Comparison of ENCODE assay signal across 26 cellular contexts in genomic region chr12:97312570-97313135, GRCh38.
A peak's percentile ranks its signal among the peaks of the same experiment; 100 is the strongest.
DNase-seq lines count a peak whose midpoint lies in the region; ATAC-seq and TF ChIP-seq lines count a peak whose summit lies in the region.
"Had no signal": no experiment of that assay in that cellular context is flagged by ENCODE, and none has a peak within 500 bp of the region (broad histone marks: within the 10 kb centered on the region; RNA-seq: fewer than 3 reads in every experiment).

No MANE protein-coding gene starts in this region.

- no peaks in the 10 kb centered on the region for H3K4me1 ChIP-seq in OCI-LY1 (ENCODE audit: insufficient read depth, low read length, severe bottlenecking)
- H3K4me1 ChIP-seq: BLaER1, body of pancreas, gastroesophageal sphincter, tibial artery had no signal

- H3K79me2 ChIP-seq in OCI-LY1 (ENCODE audit: insufficient read depth, low read length), result no peaks in the 10 kb centered on the region

- peak; percentile 25; the same call in 1 of the 2 replicates for TF ChIP-seq CTCF in OCI-LY1 (IDR thresholded peaks at IDR 0.05; ENCODE audit: low read length)
- TF ChIP-seq CTCF in fibroblast of mammary gland (conservative IDR thresholded peaks at IDR 0.05; ENCODE audit: control insufficient read depth, insufficient read depth, low read depth, low read length), result peak; percentile 1
- TF ChIP-seq CTCF in retinal pigment epithelial cell (conservative IDR thresholded peaks at IDR 0.05; ENCODE audit: low read depth, low read length), result peak; percentile 23

- H3K27me3 ChIP-seq in OCI-LY1 (ENCODE audit: insufficient read depth, low read length), result no peaks in the 10 kb centered on the region
- H3K27me3 ChIP-seq: BLaER1, body of pancreas, gastroesophageal sphincter, tibial artery had no signal

- no peak overlapping the region for H3K4me2 ChIP-seq in OCI-LY1 (ENCODE audit: low read length)
- H3K4me2 ChIP-seq: BLaER1, KMS-11 had no signal

- no peak overlapping the region for H3K4me3 ChIP-seq in OCI-LY1 (ENCODE audit: low read depth, low read length, poor library complexity, severe bottlenecking)
- no peak overlapping the region for H3K4me3 ChIP-seq in fibroblast of mammary gland (ENCODE audit: control insufficient read depth, low read depth, low read length)
- H3K4me3 ChIP-seq in retinal pigment epithelial cell (ENCODE audit: low read length), result no peak overlapping the region
- H3K4me3 ChIP-seq: BLaER1, body of pancreas, gastroesophageal sphincter, tibial artery had no signal

- DNase-seq in NCI-H748 (lab: John Stamatoyannopoulos, UW; ENCODE audit: unreplicated experiment) (peak; percentile 13), NCI-H748 treated with DMSO at 0.1 percent for 48 hours (lab: John Stamatoyannopoulos, UW) (no peak), fibroblast of mammary gland (ENCODE audit: low read depth) (no peak), retinal pigment epithelial cell (ENCODE audit: low read depth) (no peak), DMS53 treated with DMSO at 0.1 percent for 48 hours (lab: John Stamatoyannopoulos, UW; ENCODE audit: unreplicated experiment) (no peak)
- DNase-seq: activated CD4-positive, alpha-beta T cell treated with anti-CD3 and anti-CD28 coated beads, Interleukin-2, amount 50 U/mL, for 48 hours; activated effector memory CD4-positive, alpha-beta T cell treated with anti-CD3 and anti-CD28 coated beads, Interleukin-2, amount 50 U/mL, for 16 hours; activated naive CD8-positive, alpha-beta T cell treated with anti-CD3 and anti-CD28 coated beads, Interleukin-2, amount 50 U/mL, for 24 hours; body of pancreas; COR-L47; effector CD4-positive, alpha-beta T cell; EL; NCI-H1092; NCI-H1930; retina; RPMI8226; stimulated activated CD4-positive, alpha-beta T cell treated with anti-CD3 and anti-CD28 coated beads, Interleukin-4, amount 100 ng/mL, for 4 hours; stimulated activated naive CD8-positive, alpha-beta T cell treated with anti-CD3 and anti-CD28 coated beads, Interleukin-15, Interleukin-2, amounts not matched to agents 100 U/mL and 50 U/mL, for 24 hours; tibial artery; WERI-Rb-1 had no signal

- no peak overlapping the region for H3K27ac ChIP-seq in OCI-LY1 (ENCODE audit: low read depth, low read length, poor library complexity, severe bottlenecking)
- H3K27ac ChIP-seq: BLaER1, body of pancreas, gastroesophageal sphincter, KMS-11, tibial artery, WERI-Rb-1 had no signal

- no peak overlapping the region for H3K9ac ChIP-seq in OCI-LY1 (ENCODE audit: low read length)
- H3K9ac ChIP-seq: BLaER1, KMS-11 had no signal

- no peaks in the 10 kb centered on the region for H3K9me3 ChIP-seq in OCI-LY1 (ENCODE audit: low read length)
- H3K9me3 ChIP-seq: BLaER1, body of pancreas, gastroesophageal sphincter, tibial artery had no signal

- no peaks in the 10 kb centered on the region for H3K36me3 ChIP-seq in OCI-LY1 (ENCODE audit: insufficient read depth, low read length)
- H3K36me3 ChIP-seq: BLaER1, gastroesophageal sphincter, tibial artery, WERI-Rb-1 had no signal

- no peaks in the 10 kb centered on the region for H3K9me2 ChIP-seq in OCI-LY1 (ENCODE audit: low read depth, low read length)

- H3F3A ChIP-seq in OCI-LY1 (ENCODE audit: insufficient read depth, low read length), result no peaks in the 10 kb centered on the region

- ATAC-seq in HG03521 (IDR thresholded peaks at IDR 0.05; ENCODE audit: unreplicated experiment), result no peak
- no peak for ATAC-seq in HG03457 (IDR thresholded peaks at IDR 0.05; ENCODE audit: unreplicated experiment)
- ATAC-seq: activated naive CD8-positive, alpha-beta T cell treated with anti-CD3 and anti-CD28 coated beads, Interleukin-2, amount 50 U/mL, for 24 hours; body of pancreas; gastroesophageal sphincter; stimulated activated naive CD8-positive, alpha-beta T cell treated with anti-CD3 and anti-CD28 coated beads, Interleukin-15, Interleukin-2, amounts not matched to agents 100 U/mL and 50 U/mL, for 24 hours had no signal

- H4K20me1 ChIP-seq in OCI-LY1 (ENCODE audit: insufficient read depth, low read length), result no peaks in the 10 kb centered on the region
- H4K20me1 ChIP-seq: BLaER1 had no signal

- no peak overlapping the region for H2AFZ ChIP-seq in OCI-LY1 (ENCODE audit: low read length)
